Comparison of ENCODE assay signal across 1 cellular context in genomic region chr16:87945351-87946042, GRCh38.
TF ChIP-seq lines count a peak whose summit lies in the region.

No MANE protein-coding gene starts in this region.

TF ChIP-seq in H1, 55 proteins besides CTCF, POLR2A, EP300 and RAD21:
- no peak for TF ChIP-seq HDAC6 (IDR thresholded peaks at IDR 0.05; ENCODE audit: low read depth, low read length)
- no peak for TF ChIP-seq CEBPB (IDR thresholded peaks at IDR 0.05; ENCODE audit: low read depth, low read length)
- no peak for TF ChIP-seq HDAC2 (IDR thresholded peaks at IDR 0.05; ENCODE audit: borderline replicate concordance in 1 of 2, low read depth in 2 of 2, low read length in 2 of 2)
- TF ChIP-seq, protein P1, sequence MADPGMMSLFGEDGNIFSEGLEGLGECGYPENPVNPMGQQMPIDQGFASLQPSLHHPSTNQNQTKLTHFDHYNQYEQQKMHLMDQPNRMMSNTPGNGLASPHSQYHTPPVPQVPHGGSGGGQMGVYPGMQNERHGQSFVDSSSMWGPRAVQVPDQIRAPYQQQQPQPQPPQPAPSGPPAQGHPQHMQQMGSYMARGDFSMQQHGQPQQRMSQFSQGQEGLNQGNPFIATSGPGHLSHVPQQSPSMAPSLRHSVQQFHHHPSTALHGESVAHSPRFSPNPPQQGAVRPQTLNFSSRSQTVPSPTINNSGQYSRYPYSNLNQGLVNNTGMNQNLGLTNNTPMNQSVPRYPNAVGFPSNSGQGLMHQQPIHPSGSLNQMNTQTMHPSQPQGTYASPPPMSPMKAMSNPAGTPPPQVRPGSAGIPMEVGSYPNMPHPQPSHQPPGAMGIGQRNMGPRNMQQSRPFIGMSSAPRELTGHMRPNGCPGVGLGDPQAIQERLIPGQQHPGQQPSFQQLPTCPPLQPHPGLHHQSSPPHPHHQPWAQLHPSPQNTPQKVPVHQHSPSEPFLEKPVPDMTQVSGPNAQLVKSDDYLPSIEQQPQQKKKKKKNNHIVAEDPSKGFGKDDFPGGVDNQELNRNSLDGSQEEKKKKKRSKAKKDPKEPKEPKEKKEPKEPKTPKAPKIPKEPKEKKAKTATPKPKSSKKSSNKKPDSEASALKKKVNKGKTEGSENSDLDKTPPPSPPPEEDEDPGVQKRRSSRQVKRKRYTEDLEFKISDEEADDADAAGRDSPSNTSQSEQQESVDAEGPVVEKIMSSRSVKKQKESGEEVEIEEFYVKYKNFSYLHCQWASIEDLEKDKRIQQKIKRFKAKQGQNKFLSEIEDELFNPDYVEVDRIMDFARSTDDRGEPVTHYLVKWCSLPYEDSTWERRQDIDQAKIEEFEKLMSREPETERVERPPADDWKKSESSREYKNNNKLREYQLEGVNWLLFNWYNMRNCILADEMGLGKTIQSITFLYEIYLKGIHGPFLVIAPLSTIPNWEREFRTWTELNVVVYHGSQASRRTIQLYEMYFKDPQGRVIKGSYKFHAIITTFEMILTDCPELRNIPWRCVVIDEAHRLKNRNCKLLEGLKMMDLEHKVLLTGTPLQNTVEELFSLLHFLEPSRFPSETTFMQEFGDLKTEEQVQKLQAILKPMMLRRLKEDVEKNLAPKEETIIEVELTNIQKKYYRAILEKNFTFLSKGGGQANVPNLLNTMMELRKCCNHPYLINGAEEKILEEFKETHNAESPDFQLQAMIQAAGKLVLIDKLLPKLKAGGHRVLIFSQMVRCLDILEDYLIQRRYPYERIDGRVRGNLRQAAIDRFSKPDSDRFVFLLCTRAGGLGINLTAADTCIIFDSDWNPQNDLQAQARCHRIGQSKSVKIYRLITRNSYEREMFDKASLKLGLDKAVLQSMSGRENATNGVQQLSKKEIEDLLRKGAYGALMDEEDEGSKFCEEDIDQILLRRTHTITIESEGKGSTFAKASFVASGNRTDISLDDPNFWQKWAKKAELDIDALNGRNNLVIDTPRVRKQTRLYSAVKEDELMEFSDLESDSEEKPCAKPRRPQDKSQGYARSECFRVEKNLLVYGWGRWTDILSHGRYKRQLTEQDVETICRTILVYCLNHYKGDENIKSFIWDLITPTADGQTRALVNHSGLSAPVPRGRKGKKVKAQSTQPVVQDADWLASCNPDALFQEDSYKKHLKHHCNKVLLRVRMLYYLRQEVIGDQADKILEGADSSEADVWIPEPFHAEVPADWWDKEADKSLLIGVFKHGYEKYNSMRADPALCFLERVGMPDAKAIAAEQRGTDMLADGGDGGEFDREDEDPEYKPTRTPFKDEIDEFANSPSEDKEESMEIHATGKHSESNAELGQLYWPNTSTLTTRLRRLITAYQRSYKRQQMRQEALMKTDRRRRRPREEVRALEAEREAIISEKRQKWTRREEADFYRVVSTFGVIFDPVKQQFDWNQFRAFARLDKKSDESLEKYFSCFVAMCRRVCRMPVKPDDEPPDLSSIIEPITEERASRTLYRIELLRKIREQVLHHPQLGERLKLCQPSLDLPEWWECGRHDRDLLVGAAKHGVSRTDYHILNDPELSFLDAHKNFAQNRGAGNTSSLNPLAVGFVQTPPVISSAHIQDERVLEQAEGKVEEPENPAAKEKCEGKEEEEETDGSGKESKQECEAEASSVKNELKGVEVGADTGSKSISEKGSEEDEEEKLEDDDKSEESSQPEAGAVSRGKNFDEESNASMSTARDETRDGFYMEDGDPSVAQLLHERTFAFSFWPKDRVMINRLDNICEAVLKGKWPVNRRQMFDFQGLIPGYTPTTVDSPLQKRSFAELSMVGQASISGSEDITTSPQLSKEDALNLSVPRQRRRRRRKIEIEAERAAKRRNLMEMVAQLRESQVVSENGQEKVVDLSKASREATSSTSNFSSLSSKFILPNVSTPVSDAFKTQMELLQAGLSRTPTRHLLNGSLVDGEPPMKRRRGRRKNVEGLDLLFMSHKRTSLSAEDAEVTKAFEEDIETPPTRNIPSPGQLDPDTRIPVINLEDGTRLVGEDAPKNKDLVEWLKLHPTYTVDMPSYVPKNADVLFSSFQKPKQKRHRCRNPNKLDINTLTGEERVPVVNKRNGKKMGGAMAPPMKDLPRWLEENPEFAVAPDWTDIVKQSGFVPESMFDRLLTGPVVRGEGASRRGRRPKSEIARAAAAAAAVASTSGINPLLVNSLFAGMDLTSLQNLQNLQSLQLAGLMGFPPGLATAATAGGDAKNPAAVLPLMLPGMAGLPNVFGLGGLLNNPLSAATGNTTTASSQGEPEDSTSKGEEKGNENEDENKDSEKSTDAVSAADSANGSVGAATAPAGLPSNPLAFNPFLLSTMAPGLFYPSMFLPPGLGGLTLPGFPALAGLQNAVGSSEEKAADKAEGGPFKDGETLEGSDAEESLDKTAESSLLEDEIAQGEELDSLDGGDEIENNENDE (IDR thresholded peaks at IDR 0.05; ENCODE audit: insufficient replicate concordance, low read length): no peak
- peak in 1 of 2 experiments; percentile 56 for TF ChIP-seq BCL11A (IDR thresholded peaks at IDR 0.05; ENCODE audit: low read depth in 2 of 2, low read length in 2 of 2)
- TF ChIP-seq PHF8 (conservative IDR thresholded peaks at IDR 0.05; ENCODE audit: low read depth, low read length): no peak
- TF ChIP-seq TCF12 (IDR thresholded peaks at IDR 0.05; ENCODE audit: low read depth, low read length): 0 out of 2 replicates have a peak, but pooled peaks have one; percentile 17
- TF ChIP-seq TAF1 (IDR thresholded peaks at IDR 0.05; ENCODE audit: low read depth, low read length): 0 out of 2 replicates have a peak, but pooled peaks have one; percentile 43
- no peak for TF ChIP-seq KDM5A (IDR thresholded peaks at IDR 0.05; ENCODE audit: low read length)
- TF ChIP-seq POLR2AphosphoS5 (IDR thresholded peaks at IDR 0.05; ENCODE audit: low read depth, low read length): no peak
- TF ChIP-seq CHD2 (IDR thresholded peaks at IDR 0.05; ENCODE audit: low read length): 0 out of 2 replicates have a peak, but pooled peaks have one; percentile 55
- TF ChIP-seq CBX5 (IDR thresholded peaks at IDR 0.05; ENCODE audit: low read depth, low read length): no peak
- no peak; the same call in 1 of the 2 replicates for TF ChIP-seq USF2 (IDR thresholded peaks at IDR 0.05; ENCODE audit: low read length)
- TF ChIP-seq TAF7 (optimal IDR thresholded peaks at IDR 0.05; ENCODE audit: borderline replicate concordance, low read depth, low read length): no peak
- TF ChIP-seq SP4 (IDR thresholded peaks at IDR 0.05; ENCODE audit: low read length): no peak
- no peak for TF ChIP-seq BRCA1 (IDR thresholded peaks at IDR 0.05; ENCODE audit: low read depth, low read length)
- TF ChIP-seq SAP30 (IDR thresholded peaks at IDR 0.05; ENCODE audit: insufficient read depth, insufficient replicate concordance, low read length): no peak
- TF ChIP-seq SP2 (IDR thresholded peaks at IDR 0.05; ENCODE audit: low read length): no peak
- TF ChIP-seq RXRA (IDR thresholded peaks at IDR 0.05; ENCODE audit: insufficient read depth, low read depth, low read length): no peak
- no peak for TF ChIP-seq SUZ12 (IDR thresholded peaks at IDR 0.05; ENCODE audit: low read length)
- 0 out of 2 replicates have a peak, but pooled peaks have one; percentile 36 for TF ChIP-seq TEAD4 (IDR thresholded peaks at IDR 0.05; ENCODE audit: low read depth, low read length)
- TF ChIP-seq SP1 (IDR thresholded peaks at IDR 0.05; ENCODE audit: low read depth, low read length): peak; percentile 97
- TF ChIP-seq SIN3A (conservative IDR thresholded peaks at IDR 0.05 in 1 of 2, IDR thresholded peaks at IDR 0.05 in 1 of 2; ENCODE audit: low read depth in 1 of 2, low read length in 2 of 2): no peak
- peak; percentile 97; the same call in 1 of the 2 replicates for TF ChIP-seq RBBP5 (IDR thresholded peaks at IDR 0.05; ENCODE audit: borderline replicate concordance, low read depth, low read length)
- peak; percentile 31; the same call in 1 of the 2 replicates for TF ChIP-seq TBP (IDR thresholded peaks at IDR 0.05; ENCODE audit: low read depth, low read length)
- TF ChIP-seq NANOG (IDR thresholded peaks at IDR 0.05; ENCODE audit: insufficient read depth, low read depth, low read length, poor library complexity, severe bottlenecking): no peak
- 0 out of 2 replicates have a peak, but pooled peaks have one; percentile 49 for TF ChIP-seq YY1 (IDR thresholded peaks at IDR 0.05; ENCODE audit: low read depth, low read length)
- TF ChIP-seq NRF1 (IDR thresholded peaks at IDR 0.05; ENCODE audit: low read depth, low read length): no peak
- TF ChIP-seq, protein P2, sequence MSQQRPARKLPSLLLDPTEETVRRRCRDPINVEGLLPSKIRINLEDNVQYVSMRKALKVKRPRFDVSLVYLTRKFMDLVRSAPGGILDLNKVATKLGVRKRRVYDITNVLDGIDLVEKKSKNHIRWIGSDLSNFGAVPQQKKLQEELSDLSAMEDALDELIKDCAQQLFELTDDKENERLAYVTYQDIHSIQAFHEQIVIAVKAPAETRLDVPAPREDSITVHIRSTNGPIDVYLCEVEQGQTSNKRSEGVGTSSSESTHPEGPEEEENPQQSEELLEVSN (IDR thresholded peaks at IDR 0.05): no peak
- TF ChIP-seq RNF2 (IDR thresholded peaks at IDR 0.05; ENCODE audit: borderline replicate concordance, low read depth, low read length, missing control alignments, poor library complexity, severe bottlenecking): no peak
- no peak for TF ChIP-seq EZH2 (IDR thresholded peaks at IDR 0.05; ENCODE audit: low read depth, low read length, severe bottlenecking)
- no peak for TF ChIP-seq GABPA (IDR thresholded peaks at IDR 0.05; ENCODE audit: borderline replicate concordance, insufficient read depth, low read length)
- TF ChIP-seq JUN (IDR thresholded peaks at IDR 0.05; ENCODE audit: low read depth, low read length): no peak
- TF ChIP-seq ASH2L (IDR thresholded peaks at IDR 0.05; ENCODE audit: low read length): peak; percentile 91
- no peak for TF ChIP-seq KDM4A (IDR thresholded peaks at IDR 0.05; ENCODE audit: low read depth, low read length, severe bottlenecking)
- no peak for TF ChIP-seq JUND (IDR thresholded peaks at IDR 0.05; ENCODE audit: low read length)
- TF ChIP-seq CTBP2 (IDR thresholded peaks at IDR 0.05; ENCODE audit: borderline replicate concordance, insufficient read depth, insufficient read length, low read length): no peak
- no peak for TF ChIP-seq SIX5 (IDR thresholded peaks at IDR 0.05; ENCODE audit: low read depth, low read length)
- no peak for TF ChIP-seq CHD1 (IDR thresholded peaks at IDR 0.05; ENCODE audit: low read depth, low read length)
- 0 out of 2 replicates have a peak, but pooled peaks have one; percentile 64 for TF ChIP-seq ATF2 (IDR thresholded peaks at IDR 0.05; ENCODE audit: low read length)
- no peak for TF ChIP-seq FOSL1 (IDR thresholded peaks at IDR 0.05; ENCODE audit: insufficient read depth, low read depth, low read length)
- TF ChIP-seq GTF2F1 (IDR thresholded peaks at IDR 0.05; ENCODE audit: borderline replicate concordance, low read depth, low read length): no peak
- TF ChIP-seq POU5F1 (IDR thresholded peaks at IDR 0.05; ENCODE audit: low read depth, low read length): no peak
- no peak for TF ChIP-seq CBX8 (IDR thresholded peaks at IDR 0.05; ENCODE audit: borderline replicate concordance, low read depth, low read length)
- TF ChIP-seq SIRT6 (IDR thresholded peaks at IDR 0.05; ENCODE audit: low read length): no peak
- no peak for TF ChIP-seq ZNF274 (IDR thresholded peaks at IDR 0.05; ENCODE audit: borderline replicate concordance, extremely low read depth, low read length)
- TF ChIP-seq KDM1A (IDR thresholded peaks at IDR 0.05; ENCODE audit: borderline replicate concordance, low read length): no peak
- TF ChIP-seq, protein P3, sequence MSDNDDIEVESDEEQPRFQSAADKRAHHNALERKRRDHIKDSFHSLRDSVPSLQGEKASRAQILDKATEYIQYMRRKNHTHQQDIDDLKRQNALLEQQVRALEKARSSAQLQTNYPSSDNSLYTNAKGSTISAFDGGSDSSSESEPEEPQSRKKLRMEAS (IDR thresholded peaks at IDR 0.05): no peak
- no peak for TF ChIP-seq RFX5 (IDR thresholded peaks at IDR 0.05; ENCODE audit: borderline replicate concordance, low read depth, low read length)
- no peak for TF ChIP-seq MAFK (IDR thresholded peaks at IDR 0.05; ENCODE audit: low read depth, low read length)
- TF ChIP-seq BACH1 (IDR thresholded peaks at IDR 0.05; ENCODE audit: low read length): no peak
- TF ChIP-seq SRF (IDR thresholded peaks at IDR 0.05; ENCODE audit: low read depth, low read length): no peak
- TF ChIP-seq EGR1 (IDR thresholded peaks at IDR 0.05; ENCODE audit: borderline replicate concordance, low read depth, low read length): no peak
- peak; percentile 82 for TF ChIP-seq CREB1 (IDR thresholded peaks at IDR 0.05)
- TF ChIP-seq, protein P4, sequence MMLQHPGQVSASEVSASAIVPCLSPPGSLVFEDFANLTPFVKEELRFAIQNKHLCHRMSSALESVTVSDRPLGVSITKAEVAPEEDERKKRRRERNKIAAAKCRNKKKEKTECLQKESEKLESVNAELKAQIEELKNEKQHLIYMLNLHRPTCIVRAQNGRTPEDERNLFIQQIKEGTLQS (IDR thresholded peaks at IDR 0.05; ENCODE audit: insufficient read depth, low read depth, low read length): no peak
